In the genomic region with DNA sequence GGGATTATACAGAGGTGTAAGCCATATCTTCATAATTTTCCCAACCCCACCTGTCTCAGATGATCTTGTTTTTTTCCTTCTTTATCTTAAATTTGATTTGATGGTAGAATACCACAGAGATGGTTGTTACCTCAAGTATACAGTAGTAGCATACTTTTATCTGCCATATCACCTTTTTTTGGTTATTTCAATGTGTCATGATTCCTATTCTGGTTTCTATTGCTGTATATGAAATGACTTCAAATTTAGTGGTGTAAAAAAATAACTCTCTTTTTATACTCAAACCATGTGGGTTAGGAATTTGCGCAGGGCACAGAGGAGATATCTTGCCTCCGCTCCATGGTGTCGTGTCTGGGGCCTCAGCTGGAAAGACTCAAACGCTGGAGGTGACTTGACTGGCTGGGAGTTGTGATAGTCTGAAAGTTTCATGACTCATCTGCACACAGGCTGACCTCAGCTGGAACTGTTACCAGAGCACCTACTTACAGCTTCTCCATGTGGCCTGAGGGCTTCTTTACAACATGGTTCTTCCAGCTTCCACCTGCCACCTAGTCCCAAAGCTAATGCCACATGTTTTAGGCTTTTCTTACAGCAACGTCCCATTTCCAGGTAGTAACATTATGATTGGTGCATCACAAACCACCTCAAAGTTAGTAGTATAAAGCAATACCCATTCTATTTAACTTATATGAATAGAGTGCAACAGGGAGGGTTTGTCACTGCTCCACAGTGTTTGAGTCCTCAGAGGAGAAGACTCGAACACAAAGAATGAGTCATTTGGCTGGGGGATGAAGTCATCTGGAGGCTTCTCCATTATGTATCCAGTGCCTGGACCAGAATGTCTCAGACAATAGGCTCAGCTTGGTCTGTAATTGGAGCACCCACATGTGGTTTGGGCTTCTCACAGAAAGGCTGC, we compare ENCODE assay signal across 1 cellular context.
TF ChIP-seq lines count a peak whose summit lies in the region.

No MANE protein-coding gene starts in this region.

TF ChIP-seq in K562, 482 proteins besides CTCF, POLR2A, EP300 and RAD21 (continued from another document and continues in another):
- no peak for TF ChIP-seq CHD7 (IDR thresholded peaks at IDR 0.05; ENCODE audit: low read depth, low read length)
- TF ChIP-seq NFYB (IDR thresholded peaks at IDR 0.05; ENCODE audit: extremely low read depth, insufficient read length), result no peak
- TF ChIP-seq STAG1 (CRISPR knock-in tag; IDR thresholded peaks at IDR 0.05; ENCODE audit: borderline replicate concordance), result no peak
- TF ChIP-seq ARHGAP35 (IDR thresholded peaks at IDR 0.05; ENCODE audit: partially characterized antibody), result no peak
- TF ChIP-seq ZNF280B (CRISPR knock-in tag; IDR thresholded peaks at IDR 0.05), result no peak
- TF ChIP-seq SMAD2 (IDR thresholded peaks at IDR 0.05; ENCODE audit: low read depth, low read length), result no peak
- no peak for TF ChIP-seq RBM15 (IDR thresholded peaks at IDR 0.05; ENCODE audit: insufficient read depth, low read length)
- TF ChIP-seq NFATC3 (IDR thresholded peaks at IDR 0.05), result no peak
- TF ChIP-seq, protein P1, sequence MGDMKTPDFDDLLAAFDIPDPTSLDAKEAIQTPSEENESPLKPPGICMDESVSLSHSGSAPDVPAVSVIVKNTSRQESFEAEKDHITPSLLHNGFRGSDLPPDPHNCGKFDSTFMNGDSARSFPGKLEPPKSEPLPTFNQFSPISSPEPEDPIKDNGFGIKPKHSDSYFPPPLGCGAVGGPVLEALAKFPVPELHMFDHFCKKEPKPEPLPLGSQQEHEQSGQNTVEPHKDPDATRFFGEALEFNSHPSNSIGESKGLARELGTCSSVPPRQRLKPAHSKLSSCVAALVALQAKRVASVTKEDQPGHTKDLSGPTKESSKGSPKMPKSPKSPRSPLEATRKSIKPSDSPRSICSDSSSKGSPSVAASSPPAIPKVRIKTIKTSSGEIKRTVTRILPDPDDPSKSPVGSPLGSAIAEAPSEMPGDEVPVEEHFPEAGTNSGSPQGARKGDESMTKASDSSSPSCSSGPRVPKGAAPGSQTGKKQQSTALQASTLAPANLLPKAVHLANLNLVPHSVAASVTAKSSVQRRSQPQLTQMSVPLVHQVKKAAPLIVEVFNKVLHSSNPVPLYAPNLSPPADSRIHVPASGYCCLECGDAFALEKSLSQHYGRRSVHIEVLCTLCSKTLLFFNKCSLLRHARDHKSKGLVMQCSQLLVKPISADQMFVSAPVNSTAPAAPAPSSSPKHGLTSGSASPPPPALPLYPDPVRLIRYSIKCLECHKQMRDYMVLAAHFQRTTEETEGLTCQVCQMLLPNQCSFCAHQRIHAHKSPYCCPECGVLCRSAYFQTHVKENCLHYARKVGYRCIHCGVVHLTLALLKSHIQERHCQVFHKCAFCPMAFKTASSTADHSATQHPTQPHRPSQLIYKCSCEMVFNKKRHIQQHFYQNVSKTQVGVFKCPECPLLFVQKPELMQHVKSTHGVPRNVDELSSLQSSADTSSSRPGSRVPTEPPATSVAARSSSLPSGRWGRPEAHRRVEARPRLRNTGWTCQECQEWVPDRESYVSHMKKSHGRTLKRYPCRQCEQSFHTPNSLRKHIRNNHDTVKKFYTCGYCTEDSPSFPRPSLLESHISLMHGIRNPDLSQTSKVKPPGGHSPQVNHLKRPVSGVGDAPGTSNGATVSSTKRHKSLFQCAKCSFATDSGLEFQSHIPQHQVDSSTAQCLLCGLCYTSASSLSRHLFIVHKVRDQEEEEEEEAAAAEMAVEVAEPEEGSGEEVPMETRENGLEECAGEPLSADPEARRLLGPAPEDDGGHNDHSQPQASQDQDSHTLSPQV (IDR thresholded peaks at IDR 0.05), result 0 out of 2 replicates have a peak, but pooled peaks have one; percentile 40
- no peak for TF ChIP-seq TAF1 (IDR thresholded peaks at IDR 0.05; ENCODE audit: control insufficient read depth, extremely low read depth, insufficient read depth, low read length, severe bottlenecking)
- TF ChIP-seq ZNF695 (CRISPR knock-in tag; IDR thresholded peaks at IDR 0.05), result no peak
- no peak for TF ChIP-seq ZNF124 (CRISPR knock-in tag; IDR thresholded peaks at IDR 0.05)
- no peak for TF ChIP-seq NFIC (IDR thresholded peaks at IDR 0.05)
- TF ChIP-seq FOXJ2 (tag; IDR thresholded peaks at IDR 0.05), result no peak
- TF ChIP-seq, protein P2, sequence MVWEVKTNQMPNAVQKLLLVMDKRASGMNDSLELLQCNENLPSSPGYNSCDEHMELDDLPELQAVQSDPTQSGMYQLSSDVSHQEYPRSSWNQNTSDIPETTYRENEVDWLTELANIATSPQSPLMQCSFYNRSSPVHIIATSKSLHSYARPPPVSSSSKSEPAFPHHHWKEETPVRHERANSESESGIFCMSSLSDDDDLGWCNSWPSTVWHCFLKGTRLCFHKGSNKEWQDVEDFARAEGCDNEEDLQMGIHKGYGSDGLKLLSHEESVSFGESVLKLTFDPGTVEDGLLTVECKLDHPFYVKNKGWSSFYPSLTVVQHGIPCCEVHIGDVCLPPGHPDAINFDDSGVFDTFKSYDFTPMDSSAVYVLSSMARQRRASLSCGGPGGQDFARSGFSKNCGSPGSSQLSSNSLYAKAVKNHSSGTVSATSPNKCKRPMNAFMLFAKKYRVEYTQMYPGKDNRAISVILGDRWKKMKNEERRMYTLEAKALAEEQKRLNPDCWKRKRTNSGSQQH (CRISPR knock-in tag; IDR thresholded peaks at IDR 0.05), result no peak
- no peak for TF ChIP-seq BRF1 (IDR thresholded peaks at IDR 0.05; ENCODE audit: borderline replicate concordance, extremely low read depth, insufficient read length)
- no peak for TF ChIP-seq REST (CRISPR knock-in tag; IDR thresholded peaks at IDR 0.05; ENCODE audit: low read depth)
- TF ChIP-seq SP1 (CRISPR knock-in tag; IDR thresholded peaks at IDR 0.05), result no peak
- TF ChIP-seq FIP1L1 (IDR thresholded peaks at IDR 0.05; ENCODE audit: low read depth, low read length, poor library complexity, severe bottlenecking), result no peak
- TF ChIP-seq ZNF586 (CRISPR knock-in tag; conservative IDR thresholded peaks at IDR 0.05), result no peak
- TF ChIP-seq ZNF766 (CRISPR knock-in tag; conservative IDR thresholded peaks at IDR 0.05), result no peak
- TF ChIP-seq SMARCC2 (IDR thresholded peaks at IDR 0.05; ENCODE audit: low read depth), result no peak
- TF ChIP-seq ZNF445 (CRISPR knock-in tag; IDR thresholded peaks at IDR 0.05; ENCODE audit: low read depth), result no peak
- TF ChIP-seq ZNF274 (IDR thresholded peaks at IDR 0.05; ENCODE audit: borderline replicate concordance, low read depth, low read length), result no peak
- no peak for TF ChIP-seq XRCC3 (IDR thresholded peaks at IDR 0.05)
- peak; percentile 81 for TF ChIP-seq SMARCA4 (IDR thresholded peaks at IDR 0.05)
- no peak for TF ChIP-seq ZNF134 (CRISPR knock-in tag; conservative IDR thresholded peaks at IDR 0.05)
- no peak for TF ChIP-seq ESRRB (CRISPR knock-in tag; IDR thresholded peaks at IDR 0.05; ENCODE audit: borderline replicate concordance)
- no peak for TF ChIP-seq SETDB1 (IDR thresholded peaks at IDR 0.05; ENCODE audit: low read length)
